Comparison of ENCODE assay signal across 1 cellular context in the genomic region with DNA sequence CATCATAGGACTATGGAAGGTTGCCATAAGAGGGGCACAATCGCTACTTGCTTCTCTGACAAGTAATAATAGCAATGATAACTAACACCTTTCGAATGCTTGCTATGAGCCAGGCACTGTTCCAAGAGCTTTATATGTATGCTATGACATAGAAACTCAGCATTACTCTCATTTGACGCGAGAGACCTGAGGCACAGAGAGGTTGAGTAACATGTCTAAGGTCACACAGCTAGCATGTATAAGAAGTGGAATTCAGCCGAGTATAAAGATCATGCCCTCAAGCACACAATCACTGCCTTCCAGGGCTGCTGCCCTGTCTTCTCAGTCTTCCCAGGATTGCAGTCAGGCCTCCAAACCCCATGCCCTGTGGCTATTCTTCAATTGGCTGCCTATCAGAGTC.
TF ChIP-seq lines count a peak whose summit lies in the region.

No MANE protein-coding gene starts in this region.

TF ChIP-seq in HepG2, 621 proteins besides CTCF, POLR2A, EP300 and RAD21 (continued from another document):
- TF ChIP-seq, protein P1, sequence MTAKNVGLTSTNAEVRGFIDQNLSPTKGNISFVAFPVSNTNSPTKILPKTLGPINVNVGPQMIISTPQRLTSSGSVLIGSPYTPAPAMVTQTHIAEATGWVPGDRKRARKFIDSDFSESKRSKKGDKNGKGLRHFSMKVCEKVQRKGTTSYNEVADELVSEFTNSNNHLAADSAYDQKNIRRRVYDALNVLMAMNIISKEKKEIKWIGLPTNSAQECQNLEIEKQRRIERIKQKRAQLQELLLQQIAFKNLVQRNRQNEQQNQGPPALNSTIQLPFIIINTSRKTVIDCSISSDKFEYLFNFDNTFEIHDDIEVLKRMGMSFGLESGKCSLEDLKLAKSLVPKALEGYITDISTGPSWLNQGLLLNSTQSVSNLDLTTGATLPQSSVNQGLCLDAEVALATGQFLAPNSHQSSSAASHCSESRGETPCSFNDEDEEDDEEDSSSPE (CRISPR knock-in tag; IDR thresholded peaks at IDR 0.05): no peak
- peak; percentile 36; the same call in 1 of the 2 replicates for TF ChIP-seq ZNF768 (CRISPR knock-in tag; IDR thresholded peaks at IDR 0.05)
TF ChIP-seq in HepG2: peak in this region for 1.
